ENCODE assay signal across 19 cellular contexts in genomic region chr21:45721656-45722055, GRCh38.
DNase-seq lines count a peak whose midpoint lies in the region; ATAC-seq and TF ChIP-seq lines count a peak whose summit lies in the region.
"Had no signal": no experiment of that assay in that cellular context is flagged by ENCODE, and none has a peak within 500 bp of the region (broad histone marks: within the 10 kb centered on the region; RNA-seq: fewer than 3 reads in every experiment).

No MANE protein-coding gene starts in this region.

- H3F3A ChIP-seq in SK-N-SH (replicated peaks; ENCODE audit: insufficient read depth): no peaks in the 10 kb centered on the region
- H3F3A ChIP-seq in GM23338 (replicated peaks; ENCODE audit: low read depth): no peaks in the 10 kb centered on the region

- no peak for TF ChIP-seq EP300 in SK-N-SH (IDR thresholded peaks at IDR 0.05; ENCODE audit: borderline replicate concordance in 1 of 2, low read depth in 1 of 2, low read length in 1 of 2)

- no peak overlapping the region for H3K4me3 Mint-ChIP-seq in GM23338
- H3K4me3 Mint-ChIP-seq in activated T-helper 17 cell treated with anti-CD3 and anti-CD28 coated beads, Interleukin-2, amount 50 U/mL, for 72 hours: no peak overlapping the region
- H3K4me3 Mint-ChIP-seq: B cell; CD8-positive, alpha-beta T cell; HFFc6 had no signal

- H3K27ac Mint-ChIP-seq in GM23338: no peak overlapping the region
- H3K27ac Mint-ChIP-seq in activated T-helper 17 cell treated with anti-CD3 and anti-CD28 coated beads, Interleukin-2, amount 50 U/mL, for 72 hours: no peak overlapping the region
- H3K27ac Mint-ChIP-seq: B cell; CD8-positive, alpha-beta T cell; HFFc6; IgD-negative memory B cell had no signal

- CTCF ChIA-PET in SK-N-SH (lab: Yijun Ruan, JAX): interaction anchor here (0.8 to 1.7 kb wide), 5 partner anchors 11 to 165 kb away, joined by 3 to 7 read pairs (median 3); no protein-coding TSS in a partner anchor

- H3K4me3 ChIP-seq in SK-N-SH (ENCODE audit: low read depth in 2 of 2, low read length in 1 of 2) (no peak overlapping the region), fibroblast of pulmonary artery (replicated peaks; ENCODE audit: low read depth, low read length) (no peak overlapping the region), GM23338 (no peak overlapping the region)
- H3K4me3 ChIP-seq: BLaER1 treated with 17β-estradiol and CSF1 and Interleukin-3, amounts not matched to agents 10 nM and 100 nM had no signal

- no peak overlapping the region for H3K9ac ChIP-seq in SK-N-SH
- H3K9ac ChIP-seq: BLaER1 treated with 17β-estradiol and CSF1 and Interleukin-3, amounts not matched to agents 10 nM and 100 nM had no signal

- H3K4me1 ChIP-seq in SK-N-SH (ENCODE audit: control insufficient read depth in 1 of 2, insufficient read depth in 2 of 2, low read depth in 1 of 2, low read length in 1 of 2) (peaks cover 8 to 39% of the 10 kb centered on the region in 2 experiments; a peak in 3 of 4 replicates), GM23338 (ENCODE audit: insufficient read depth) (no peaks in the 10 kb centered on the region)

- DNase-seq in SK-N-SH (no peak), astrocyte of the hippocampus (ENCODE audit: low read depth, low spot score) (peak; percentile 10), fibroblast of pulmonary artery (ENCODE audit: low read depth) (peak; percentile 53), DMS114 treated with DMSO at 0.1 percent for 48 hours (lab: John Stamatoyannopoulos, UW; ENCODE audit: unreplicated experiment) (no peak), GM23338 (ENCODE audit: low spot score) (no peak)
- DNase-seq: Calu3; CD8-positive, alpha-beta T cell; DMS 273 treated with DMSO at 0.1 percent for 48 hours; GDM1; GOT3; H7; HFFc6 had no signal

- H2AFZ ChIP-seq in SK-N-SH (ENCODE audit: low read depth): no peak overlapping the region
- H2AFZ ChIP-seq in GM23338: no peak overlapping the region

- no peaks in the 10 kb centered on the region for H3K9me3 ChIP-seq in SK-N-SH

- no peaks in the 10 kb centered on the region for H3K9me2 ChIP-seq in SK-N-SH
- no peaks in the 10 kb centered on the region for H3K9me2 ChIP-seq in GM23338 (ENCODE audit: insufficient read depth)

- H3K27ac ChIP-seq in SK-N-SH (ENCODE audit: low read depth in 2 of 2, low read length in 1 of 2): peak overlapping the region in 1 of 2 experiments; percentile 51; a peak in 2 of 4 replicates
- H3K27ac ChIP-seq in GM23338 (ENCODE audit: low read depth): no peak overlapping the region
- H3K27ac ChIP-seq: 22Rv1; BLaER1 treated with 17β-estradiol and CSF1 and Interleukin-3, amounts not matched to agents 10 nM and 100 nM had no signal

- peaks cover 7% of the 10 kb centered on the region for H3K4me1 Mint-ChIP-seq in GM23338
- H3K4me1 Mint-ChIP-seq in activated T-helper 17 cell treated with anti-CD3 and anti-CD28 coated beads, Interleukin-2, amount 50 U/mL, for 72 hours: no peaks in the 10 kb centered on the region
- H3K4me1 Mint-ChIP-seq: B cell had no signal

- POLR2A ChIA-PET in SK-N-SH (lab: Yijun Ruan, JAX): interaction anchor here (0.7 kb wide), 1 partner anchor 23 kb away, joined by 4 read pairs; no protein-coding TSS in a partner anchor

- 0 out of 2 replicates have a peak, but pooled peaks cover 3% of the 10 kb centered on the region for H3K79me2 ChIP-seq in SK-N-SH (ENCODE audit: insufficient read depth)
- H3K79me2 ChIP-seq in GM23338 (replicated peaks; ENCODE audit: insufficient read depth): no peaks in the 10 kb centered on the region

- TF ChIP-seq RAD21 in SK-N-SH (IDR thresholded peaks at IDR 0.05; ENCODE audit: low read length): no peak

- H3K27me3 ChIP-seq in SK-N-SH (ENCODE audit: insufficient read depth) (no peaks in the 10 kb centered on the region), GM23338 (ENCODE audit: insufficient read depth) (no peaks in the 10 kb centered on the region)
- H3K27me3 ChIP-seq: BLaER1 treated with 17β-estradiol and CSF1 and Interleukin-3, amounts not matched to agents 10 nM and 100 nM had no signal

- H4K20me1 ChIP-seq in SK-N-SH (ENCODE audit: insufficient read depth) (no peaks in the 10 kb centered on the region), GM23338 (replicated peaks; ENCODE audit: insufficient read depth) (no peaks in the 10 kb centered on the region)

- no peak overlapping the region for H3K4me2 ChIP-seq in SK-N-SH
- no peak overlapping the region for H3K4me2 ChIP-seq in GM23338
- H3K4me2 ChIP-seq: BLaER1 treated with 17β-estradiol and CSF1 and Interleukin-3, amounts not matched to agents 10 nM and 100 nM had no signal

- ATAC-seq in SK-N-SH treated with all-trans-retinoic acid at 6 μM for 48 hours (no peak), GM23338 (no peak)
- ATAC-seq in activated T-helper 17 cell treated with anti-CD3 and anti-CD28 coated beads, Interleukin-2, amount 50 U/mL, for 72 hours (replicated peaks): no peak
- ATAC-seq: CD8-positive, alpha-beta T cell; HCT116 had no signal

- H3K36me3 ChIP-seq in SK-N-SH (replicated peaks in 1 of 2; ENCODE audit: control insufficient read depth in 1 of 2, insufficient read depth in 2 of 2, low read length in 1 of 2) (no peaks in the 10 kb centered on the region), GM23338 (ENCODE audit: insufficient read depth) (no peaks in the 10 kb centered on the region)

- TF ChIP-seq CTCF in SK-N-SH (IDR thresholded peaks at IDR 0.05) (no peak), fibroblast of pulmonary artery (IDR thresholded peaks at IDR 0.05; ENCODE audit: low read length, missing control alignments) (no peak), GM23338 (conservative IDR thresholded peaks at IDR 0.05; ENCODE audit: low read depth in 2 of 2) (no peak)

- peaks cover 1% of the 10 kb centered on the region for H3K27me3 Mint-ChIP-seq in GM23338 (ENCODE audit: insufficient read depth, low read depth, poor library complexity)
- H3K27me3 Mint-ChIP-seq in activated T-helper 17 cell treated with anti-CD3 and anti-CD28 coated beads, Interleukin-2, amount 50 U/mL, for 72 hours: peaks cover 4% of the 10 kb centered on the region

- H3K36me3 Mint-ChIP-seq in GM23338 (ENCODE audit: low read depth): no peaks in the 10 kb centered on the region
- no peaks in the 10 kb centered on the region for H3K36me3 Mint-ChIP-seq in activated T-helper 17 cell treated with anti-CD3 and anti-CD28 coated beads, Interleukin-2, amount 50 U/mL, for 72 hours (ENCODE audit: low read depth)
- H3K36me3 Mint-ChIP-seq: CD8-positive, alpha-beta T cell; IgD-negative memory B cell had no signal

- 58% methylated on average over 6 of the region's 6 CpGs for WGBS in SK-N-SH (ENCODE audit: low lambda C conversion rate)

- no peaks in the 10 kb centered on the region for H3K9me3 Mint-ChIP-seq in GM23338
- no peaks in the 10 kb centered on the region for H3K9me3 Mint-ChIP-seq in activated T-helper 17 cell treated with anti-CD3 and anti-CD28 coated beads, Interleukin-2, amount 50 U/mL, for 72 hours
- H3K9me3 Mint-ChIP-seq: CD8-positive, alpha-beta T cell; HFFc6 had no signal

TF ChIP-seq in SK-N-SH treated with all-trans-retinoic acid at 6 μM for 48 hours, 23 proteins besides CTCF, POLR2A, EP300 and RAD21:
- peak; percentile 39; the same call in 1 of the 2 replicates for TF ChIP-seq ISL1 (CRISPR knock-in tag; IDR thresholded peaks at IDR 0.05)
- no peak for TF ChIP-seq TOX (CRISPR knock-in tag; IDR thresholded peaks at IDR 0.05; ENCODE audit: borderline replicate concordance)

TF ChIP-seq in SK-N-SH, 30 proteins besides CTCF, POLR2A, EP300 and RAD21 (continues in another document):
- TF ChIP-seq FOSL2 (IDR thresholded peaks at IDR 0.05; ENCODE audit: borderline replicate concordance, low read depth) (no peak), MEF2A (IDR thresholded peaks at IDR 0.05; ENCODE audit: borderline replicate concordance, low read depth) (no peak), FOXM1 (IDR thresholded peaks at IDR 0.05; ENCODE audit: low read depth) (no peak), SMC3 (IDR thresholded peaks at IDR 0.05; ENCODE audit: low read depth, low read length) (no peak), TCF12 (IDR thresholded peaks at IDR 0.05) (no peak), CHD2 (IDR thresholded peaks at IDR 0.05; ENCODE audit: low read length, partially characterized antibody) (no peak), NFIC (IDR thresholded peaks at IDR 0.05; ENCODE audit: borderline replicate concordance) (no peak), POLR2AphosphoS5 (IDR thresholded peaks at IDR 0.05; ENCODE audit: low read depth, low read length) (no peak)
- TF ChIP-seq, protein P1, sequence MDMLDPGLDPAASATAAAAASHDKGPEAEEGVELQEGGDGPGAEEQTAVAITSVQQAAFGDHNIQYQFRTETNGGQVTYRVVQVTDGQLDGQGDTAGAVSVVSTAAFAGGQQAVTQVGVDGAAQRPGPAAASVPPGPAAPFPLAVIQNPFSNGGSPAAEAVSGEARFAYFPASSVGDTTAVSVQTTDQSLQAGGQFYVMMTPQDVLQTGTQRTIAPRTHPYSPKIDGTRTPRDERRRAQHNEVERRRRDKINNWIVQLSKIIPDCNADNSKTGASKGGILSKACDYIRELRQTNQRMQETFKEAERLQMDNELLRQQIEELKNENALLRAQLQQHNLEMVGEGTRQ (IDR thresholded peaks at IDR 0.05; ENCODE audit: borderline replicate concordance, low read depth, low read length): no peak

Comparison
In these comparisons a context has a peak if more than half of its experiments do, and no peak if none do; other contexts are left out.
1. DNase-seq: peak in astrocyte of the hippocampus (single experiment) and fibroblast of pulmonary artery (single experiment); none in SK-N-SH (single experiment), DMS114 treated with DMSO at 0.1 percent for 48 hours (single experiment) and GM23338 (single experiment).